Comparison of ENCODE assay signal across 11 cellular contexts in genomic region chr1:33337994-33338494, GRCh38. TPM values are rescaled to one million over a fixed set of nuclear protein-coding genes. Genes with fewer than 3 reads are reported as not detected.
A peak's percentile ranks its signal among the peaks of the same experiment; 100 is the strongest.
DNase-seq lines count a peak whose midpoint lies in the region; ATAC-seq and TF ChIP-seq lines count a peak whose summit lies in the region.
"Had no signal": no experiment of that assay in that cellular context is flagged by ENCODE, and none has a peak within 500 bp of the region (broad histone marks: within the 10 kb centered on the region; RNA-seq: fewer than 3 reads in every experiment).

No MANE protein-coding gene starts in this region.

- no peak for TF ChIP-seq CTCF in nephron (IDR thresholded peaks at IDR 0.05; ENCODE audit: unreplicated experiment in 3 of 3)
- no peak for TF ChIP-seq CTCF in uterus (IDR thresholded peaks at IDR 0.05)

- H3K27me3 Mint-ChIP-seq in nephron (ENCODE audit: low read depth): no peaks in the 10 kb centered on the region
- no peaks in the 10 kb centered on the region for H3K27me3 Mint-ChIP-seq in activated T-cell treated with anti-CD3 and anti-CD28 coated beads, Interleukin-2, amount 50 U/mL, for 4 hours (ENCODE audit: low read depth)

- no peaks in the 10 kb centered on the region for H3K9me3 ChIP-seq in uterus

- no peaks in the 10 kb centered on the region for H3K27me3 ChIP-seq in uterus

- intact Hi-C loops in uterus (cut with DNase I; ENCODE audit: low total_unique reads): no loop called here

- no peak for ATAC-seq in HG03571 (IDR thresholded peaks at IDR 0.05; ENCODE audit: unreplicated experiment)
- no peak for ATAC-seq in activated T-cell treated with anti-CD3 and anti-CD28 coated beads, Interleukin-2, amount 50 U/mL, for 4 hours
- no peak for ATAC-seq in HG02588 (IDR thresholded peaks at IDR 0.05; ENCODE audit: unreplicated experiment)

- no peak for TF ChIP-seq POLR2A in uterus (IDR thresholded peaks at IDR 0.05)

- H3K4me3 Mint-ChIP-seq in nephron: peak overlapping the region; percentile 0 to 15 (median 9)
- no peak overlapping the region for H3K4me3 Mint-ChIP-seq in activated T-cell treated with anti-CD3 and anti-CD28 coated beads, Interleukin-2, amount 50 U/mL, for 4 hours
- H3K4me3 Mint-ChIP-seq: activated T-helper 1 cell treated with anti-CD3 and anti-CD28 coated beads, Interleukin-12 subunit alpha, Interleukin-12 subunit beta, Interleukin-2, Interleukin-4 antibody, amounts not matched to agents 30 ng/mL and 10 ng/mL and 1 ng/mL, durations not matched to agents 14 hours and 24 hours and 36 hours; immature natural killer cell had no signal

- H3K27ac Mint-ChIP-seq in nephron: peak overlapping the region; percentile 76 to 90 (median 85)
- H3K27ac Mint-ChIP-seq: activated T-helper 1 cell treated with anti-CD3 and anti-CD28 coated beads, Interleukin-12 subunit alpha, Interleukin-12 subunit beta, Interleukin-2, Interleukin-4 antibody, amounts not matched to agents 30 ng/mL and 10 ng/mL and 1 ng/mL, durations not matched to agents 14 hours and 24 hours and 36 hours; immature natural killer cell had no signal

- peaks cover 46% of the 10 kb centered on the region for H3K36me3 Mint-ChIP-seq in nephron (ENCODE audit: low read depth)
- peaks cover 12% of the 10 kb centered on the region for H3K36me3 Mint-ChIP-seq in activated T-cell treated with anti-CD3 and anti-CD28 coated beads, Interleukin-2, amount 50 U/mL, for 4 hours (ENCODE audit: insufficient read depth)

- peak overlapping the region; percentile 99 for H3K27ac ChIP-seq in epithelial cell of prostate
- peak overlapping the region; percentile 75 to 88 for H3K27ac ChIP-seq in uterus

- H3K4me1 Mint-ChIP-seq in nephron: peaks cover 90% of the 10 kb centered on the region
- H3K4me1 Mint-ChIP-seq in activated T-cell treated with anti-CD3 and anti-CD28 coated beads, Interleukin-2, amount 50 U/mL, for 4 hours (ENCODE audit: low read depth): peaks cover 28% of the 10 kb centered on the region

- H3K4me3 ChIP-seq in uterus: peak overlapping the region; percentile 1 to 10

- no peaks in the 10 kb centered on the region for H3K36me3 ChIP-seq in uterus

- peaks cover 41 to 58% of the 10 kb centered on the region in 2 donors for H3K4me1 ChIP-seq in uterus

- DNase-seq in NCI-H82 (lab: John Stamatoyannopoulos, UW) (peak; percentile 55), NCI-H82 treated with DMSO at 0.1 percent for 48 hours (lab: John Stamatoyannopoulos, UW; ENCODE audit: unreplicated experiment) (no peak), epithelial cell of prostate (ENCODE audit: low read depth, low spot score) (no peak), uterus (peak in 1 of 2 donors; percentile 51)
- no peak for DNase-seq in activated T-cell treated with anti-CD3 and anti-CD28 coated beads, Interleukin-2, amount 50 U/mL, for 4 hours
- DNase-seq: ACHN, immature natural killer cell had no signal

- no peaks in the 10 kb centered on the region for H3K9me3 Mint-ChIP-seq in nephron
- no peaks in the 10 kb centered on the region for H3K9me3 Mint-ChIP-seq in activated T-cell treated with anti-CD3 and anti-CD28 coated beads, Interleukin-2, amount 50 U/mL, for 4 hours
- H3K9me3 Mint-ChIP-seq: activated T-helper 1 cell treated with anti-CD3 and anti-CD28 coated beads, Interleukin-12 subunit alpha, Interleukin-12 subunit beta, Interleukin-2, Interleukin-4 antibody, amounts not matched to agents 30 ng/mL and 10 ng/mL and 1 ng/mL, durations not matched to agents 14 hours and 24 hours and 36 hours; immature natural killer cell had no signal

RNA-seq across cellular contexts. Expression of gene A3GALT2, which starts 17.1 kb away (rescaled TPM):
- total RNA-seq in uterus: under 1 TPM in 1 of 4 donors, not detected in 3; 0.58 TPM
- total RNA-seq in activated T-cell treated with anti-CD3 and anti-CD28 coated beads, Interleukin-2, amount 50 U/mL, for 4 hours: under 1 TPM in 1 of 3 donors, not detected in 2; 0.30 TPM
- total RNA-seq: activated T-helper 1 cell treated with anti-CD3 and anti-CD28 coated beads, Interleukin-12 subunit alpha, Interleukin-12 subunit beta, Interleukin-2, Interleukin-4 antibody, amounts not matched to agents 30 ng/mL and 10 ng/mL and 1 ng/mL, durations not matched to agents 14 hours and 24 hours and 36 hours had no signal
